9 cellular contexts compared by ENCODE assay signal in the genomic region with DNA sequence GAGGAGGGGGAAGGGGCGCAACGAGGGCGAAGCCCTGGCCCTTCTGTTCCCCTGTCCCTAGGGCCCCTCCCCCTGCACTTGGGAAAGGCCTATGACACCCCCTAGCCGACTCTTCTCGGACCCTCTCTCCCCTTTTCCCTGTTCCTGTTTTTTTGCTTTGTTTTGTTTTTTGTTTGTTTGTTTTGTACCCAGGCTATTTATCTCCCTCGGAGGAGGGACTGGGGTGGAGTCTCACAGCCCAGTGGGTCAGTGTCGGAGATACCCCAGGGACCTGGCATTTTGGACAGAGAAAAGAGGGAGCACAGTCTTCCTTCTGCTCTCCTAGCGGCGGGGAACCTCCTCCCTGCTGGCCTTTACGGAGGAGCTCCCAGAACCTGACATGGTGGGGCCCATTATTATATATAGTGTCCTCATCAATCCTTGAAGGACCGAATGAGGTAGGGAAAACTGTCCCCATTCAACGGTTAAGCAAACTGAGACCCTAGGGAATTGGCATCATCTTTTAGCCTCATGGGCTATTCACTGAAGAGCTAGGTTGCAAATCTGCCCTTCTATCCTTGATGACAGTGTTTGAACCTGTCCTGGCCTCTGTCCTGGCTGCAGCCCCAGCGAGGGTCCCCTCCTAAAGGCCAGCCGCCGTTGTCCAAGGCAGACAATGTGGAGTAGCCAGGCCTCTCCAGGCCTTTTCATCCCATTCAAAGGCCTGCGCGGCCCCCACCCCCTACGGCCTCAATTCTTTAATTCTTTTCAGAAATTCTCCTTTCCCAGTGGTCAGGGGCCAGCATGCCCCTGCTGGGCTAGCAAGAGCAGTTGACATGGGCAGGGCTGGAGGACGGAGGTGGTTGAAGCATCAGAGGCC. TPM values are rescaled to one million over a fixed set of nuclear protein-coding genes. Genes with fewer than 3 reads are reported as not detected.
DNase-seq lines count a peak whose midpoint lies in the region; ATAC-seq, FAIRE-seq and TF ChIP-seq lines count a peak whose summit lies in the region.
"Had no signal": no experiment of that assay in that cellular context is flagged by ENCODE, and none has a peak within 500 bp of the region (broad histone marks: within the 10 kb centered on the region; RNA-seq: fewer than 3 reads in every experiment).

No MANE protein-coding gene starts in this region.

- no peak for FAIRE-seq in GM12892 (lab: Jason Lieb, UNC)

- H3K27me3 ChIP-seq in SJSA1 (replicated peaks) (no peaks in the 10 kb centered on the region), psoas muscle (ENCODE audit: insufficient read depth in 3 of 3, low read length in 2 of 3) (peaks cover 0 to 16% (median 9%) of the 10 kb centered on the region in 3 donors)

- WGBS in psoas muscle, 3 donors, result 44 to 61% (median 54%) methylated on average over 16 to 19 of the region's 19 CpGs

- TF ChIP-seq POLR2A in GM12892 (IDR thresholded peaks at IDR 0.05; ENCODE audit: low read depth, low read length), result no peak

- H3K27ac ChIP-seq in SJSA1 (peak overlapping the region; percentile 22; the same call in 1 of the 2 replicates), psoas muscle (no peak overlapping the region)

- DNase-seq in SJSA1 (ENCODE audit: low read depth in 1 of 2, low spot score in 2 of 2) (peak in 1 of 2 experiments; percentile 27), fibroblast of pulmonary artery (ENCODE audit: low read depth) (no peak), psoas muscle (no peak), NCI-H187 (lab: John Stamatoyannopoulos, UW) (no peak), GM12892 (ENCODE audit: insufficient read length) (no peak), NCI-H748 treated with DMSO at 0.1 percent for 48 hours (lab: John Stamatoyannopoulos, UW) (no peak)
- DNase-seq: cortex of kidney had no signal

- TF ChIP-seq CTCF in fibroblast of pulmonary artery (IDR thresholded peaks at IDR 0.05; ENCODE audit: low read length, missing control alignments), result no peak
- no peak for TF ChIP-seq CTCF in psoas muscle (IDR thresholded peaks at IDR 0.05)

- H3K4me3 ChIP-seq in SJSA1 (peak overlapping the region; percentile 79), fibroblast of pulmonary artery (replicated peaks; ENCODE audit: low read depth, low read length) (peak overlapping the region; percentile 47), psoas muscle (peak overlapping the region; percentile 63)

- no peak for ATAC-seq in psoas muscle
- ATAC-seq in HG03108 (IDR thresholded peaks at IDR 0.05; ENCODE audit: unreplicated experiment), result no peak

- H3K36me3 ChIP-seq in ES-I3 (ENCODE audit: insufficient read depth, low read length) (no peaks in the 10 kb centered on the region), SJSA1 (peaks cover 13% of the 10 kb centered on the region), psoas muscle (ENCODE audit: insufficient read depth in 1 of 2, low read depth in 1 of 2) (no peaks in the 10 kb centered on the region)

- peak overlapping the region; percentile 85 for H3K9ac ChIP-seq in ES-I3 (ENCODE audit: low read depth, low read length)

- H3K4me1 ChIP-seq in ES-I3 (ENCODE audit: insufficient read depth, low read length), result peaks cover 16% of the 10 kb centered on the region; the same call in 1 of the 2 replicates
- peaks cover 50% of the 10 kb centered on the region for H3K4me1 ChIP-seq in SJSA1 (replicated peaks)
- no peaks in the 10 kb centered on the region for H3K4me1 ChIP-seq in psoas muscle

- intact Hi-C loops in psoas muscle (cut with DNase I), result no loop called here

- H3K9me3 ChIP-seq in ES-I3 (ENCODE audit: control insufficient read depth, insufficient read depth, low read length) (no peaks in the 10 kb centered on the region), SJSA1 (replicated peaks) (no peaks in the 10 kb centered on the region), psoas muscle (no peaks in the 10 kb centered on the region)

RNA-seq across cellular contexts. Expression of a gene that starts 0.9 kb away (rescaled TPM):
- 45.6 and 78.9 TPM in 2 replicates for total RNA-seq in SJSA1 (2014; rRNA removed; shearing (Covaris generic))
- 1 to 10 TPM in 2 of 4 donors, under 1 TPM in 2; 0.34 to 1.3 (median 0.73) TPM for total RNA-seq in psoas muscle
- under 1 TPM; 0.13 to 0.59 (median 0.58) TPM for polyA plus RNA-seq in psoas muscle
- polyA plus RNA-seq in GM12892 (2012; ENCODE audit: missing spikeins), result 10.9 TPM

Comparison
In these comparisons a context has a peak if more than half of its experiments do, and no peak if none do; other contexts are left out.
1. RNA of a gene that starts 0.9 kb away (total RNA-seq): 45.6 to 78.9 TPM in SJSA1; 0.34 to 1.3 TPM in psoas muscle; every median in the first group is over 10 times any median in the second.
2. Peak in every context shown above with its lines, with median percentiles within 50 percentile points of each other: H3K4me3 ChIP-seq.